ENCODE assay signal across 20 cellular contexts in genomic region chr1:2284932-2285331, GRCh38. TPM values are rescaled to one million over a fixed set of nuclear protein-coding genes. Genes with fewer than 3 reads are reported as not detected.
A peak's percentile ranks its signal among the peaks of the same experiment; 100 is the strongest.
DNase-seq lines count a peak whose midpoint lies in the region; ATAC-seq and TF ChIP-seq lines count a peak whose summit lies in the region.
"Had no signal": no experiment of that assay in that cellular context is flagged by ENCODE, and none has a peak within 500 bp of the region (broad histone marks: within the 10 kb centered on the region; RNA-seq: fewer than 3 reads in every experiment).

No MANE protein-coding gene starts in this region.

- DNase-seq in heart left ventricle (peak in 3 of 5 donors; percentile 9 to 26 (median 26)), left cardiac atrium (no peak), left ventricle myocardium superior (peak; percentile 10), upper lobe of right lung (no peak), COR-L47 (lab: John Stamatoyannopoulos, UW) (no peak), ecto neural progenitor cell (ENCODE audit: low spot score) (no peak), middle frontal gyrus (ENCODE audit: extremely low spot score, low spot score) (no peak)
- DNase-seq in naive thymus-derived CD4-positive, alpha-beta T cell: no peak
- DNase-seq: activated CD4-positive, alpha-beta memory T cell treated with anti-CD3 and anti-CD28 coated beads, Interleukin-2, amount 10 ng/mL, durations not matched to agents 7 days and 5 days; activated gamma-delta T cell treated with Interleukin-2 at 50 U/mL for 16 hours; activated T-cell treated with anti-CD3 and anti-CD28 coated beads, Interleukin-2, amount 50 U/mL, for 1 hour; hypothalamus; mammary epithelial cell; naive B cell; NCI-H510A treated with DMSO at 0.1 percent for 48 hours; ovary; T1000 had no signal

- H3K27me3 Mint-ChIP-seq in naive thymus-derived CD4-positive, alpha-beta T cell: no peaks in the 10 kb centered on the region
- H3K27me3 Mint-ChIP-seq: activated CD4-positive, alpha-beta memory T cell treated with anti-CD3 and anti-CD28 coated beads, Interleukin-2, amount 10 ng/mL, durations not matched to agents 7 days and 5 days; naive B cell had no signal

- peaks cover 12 to 60% (median 30%) of the 10 kb centered on the region in 7 donors for H3K4me1 Mint-ChIP-seq in naive thymus-derived CD4-positive, alpha-beta T cell

- TF ChIP-seq CTCF in heart left ventricle (IDR thresholded peaks at IDR 0.05) (no peak), upper lobe of right lung (IDR thresholded peaks at IDR 0.05) (no peak)

- no peaks in the 10 kb centered on the region for H3K9me3 ChIP-seq in heart left ventricle
- H3K9me3 ChIP-seq in naive thymus-derived CD4-positive, alpha-beta T cell (ENCODE audit: control insufficient read depth in 2 of 3, low read length in 3 of 3): no peaks in the 10 kb centered on the region
- H3K9me3 ChIP-seq in upper lobe of right lung: no peaks in the 10 kb centered on the region
- H3K9me3 ChIP-seq: adrenal gland, breast epithelium, ovary had no signal

- no peak overlapping the region for H3K4me3 ChIP-seq in heart left ventricle
- H3K4me3 ChIP-seq in naive thymus-derived CD4-positive, alpha-beta T cell (ENCODE audit: low read length): no peak overlapping the region
- no peak overlapping the region for H3K4me3 ChIP-seq in upper lobe of right lung
- H3K4me3 ChIP-seq: adrenal gland, breast epithelium, ovary had no signal

- intact Hi-C loops in heart left ventricle (cut with DNase I) (no loop called here), left cardiac atrium (cut with DNase I) (no loop called here), left ventricle myocardium superior (cut with micrococcal nuclease) (no loop called here), upper lobe of right lung (cut with DNase I) (no loop called here)
- intact Hi-C loops in naive thymus-derived CD4-positive, alpha-beta T cell (cut with micrococcal nuclease): no loop called here

- 81 to 92% (median 89%) methylated on average over 9 of the region's 9 CpGs for WGBS in heart left ventricle, 4 donors

- no peak overlapping the region for H3K27ac ChIP-seq in heart left ventricle
- no peak overlapping the region for H3K27ac ChIP-seq in naive thymus-derived CD4-positive, alpha-beta T cell (ENCODE audit: low read depth, low read length)
- H3K27ac ChIP-seq in upper lobe of right lung: peak overlapping the region; percentile 51
- H3K27ac ChIP-seq: ovary had no signal

- no peak for TF ChIP-seq POLR2A in heart left ventricle (IDR thresholded peaks at IDR 0.05)

- H3K4me3 Mint-ChIP-seq in naive thymus-derived CD4-positive, alpha-beta T cell: no peak overlapping the region
- H3K4me3 Mint-ChIP-seq: activated CD4-positive, alpha-beta memory T cell treated with anti-CD3 and anti-CD28 coated beads, Interleukin-2, amount 10 ng/mL, durations not matched to agents 7 days and 5 days; dendritic cell treated with granulocyte-macrophage colony-stimulating factor and Interleukin-4, amounts not matched to agents 40 ng/mL and 50 ng/mL, for 4 days had no signal

- H3K27ac Mint-ChIP-seq in naive thymus-derived CD4-positive, alpha-beta T cell: peak overlapping the region in 5 of 9 donors; percentile 17 to 76 (median 57)
- H3K27ac Mint-ChIP-seq: activated CD4-positive, alpha-beta memory T cell treated with anti-CD3 and anti-CD28 coated beads, Interleukin-2, amount 10 ng/mL, durations not matched to agents 7 days and 5 days; dendritic cell treated with granulocyte-macrophage colony-stimulating factor and Interleukin-4, amounts not matched to agents 40 ng/mL and 50 ng/mL, for 4 days had no signal

- H3K36me3 ChIP-seq in heart left ventricle (peaks cover 0 to 6% (median 0%) of the 10 kb centered on the region in 9 donors), upper lobe of right lung (no peaks in the 10 kb centered on the region)
- H3K36me3 ChIP-seq in naive thymus-derived CD4-positive, alpha-beta T cell (ENCODE audit: control insufficient read depth in 2 of 3, insufficient read depth in 3 of 3, low read length in 3 of 3): peaks cover 0 to 7% (median 0%) of the 10 kb centered on the region in 3 experiments
- H3K36me3 ChIP-seq: adrenal gland, breast epithelium, ovary had no signal

- CTCF ChIA-PET in naive thymus-derived CD4-positive, alpha-beta T cell (lab: Charles Lee): no interaction called here

- H3K36me3 Mint-ChIP-seq in naive thymus-derived CD4-positive, alpha-beta T cell: peaks cover 0 to 4% (median 3%) of the 10 kb centered on the region in 5 donors
- H3K36me3 Mint-ChIP-seq: naive B cell had no signal

- no peaks in the 10 kb centered on the region for H3K9me3 Mint-ChIP-seq in naive thymus-derived CD4-positive, alpha-beta T cell
- H3K9me3 Mint-ChIP-seq: dendritic cell treated with granulocyte-macrophage colony-stimulating factor and Interleukin-4, amounts not matched to agents 40 ng/mL and 50 ng/mL, for 4 days; naive B cell had no signal

- POLR2A ChIA-PET in naive thymus-derived CD4-positive, alpha-beta T cell (lab: Charles Lee): no interaction called here

- H3K4me1 ChIP-seq in heart left ventricle (peaks cover 8 to 65% (median 39%) of the 10 kb centered on the region in 12 donors), upper lobe of right lung (peaks cover 36% of the 10 kb centered on the region)
- H3K4me1 ChIP-seq in naive thymus-derived CD4-positive, alpha-beta T cell (ENCODE audit: control insufficient read depth in 2 of 2, insufficient read depth in 2 of 2, low read length in 2 of 2): peaks cover 18 to 43% of the 10 kb centered on the region in 2 donors

- ATAC-seq in heart left ventricle (peak in 1 of 4 donors; percentile 27), left cardiac atrium (no peak), left ventricle myocardium superior (no peak), upper lobe of right lung (no peak)
- ATAC-seq in naive thymus-derived CD4-positive, alpha-beta T cell: no peak

- H3K27me3 ChIP-seq in heart left ventricle (no peaks in the 10 kb centered on the region), upper lobe of right lung (no peaks in the 10 kb centered on the region)
- H3K27me3 ChIP-seq in naive thymus-derived CD4-positive, alpha-beta T cell (ENCODE audit: control insufficient read depth in 2 of 2, insufficient read depth in 2 of 2, low read length in 2 of 2): no peaks in the 10 kb centered on the region
- H3K27me3 ChIP-seq: adrenal gland, breast epithelium, ovary had no signal

RNA-seq across cellular contexts. Expression of gene SKI, which starts 56.8 kb away (rescaled TPM):
- total RNA-seq in heart left ventricle (10 to 100 TPM; 28.8 to 52.7 (median 41.3) TPM), left cardiac atrium (10 to 100 TPM; 47.1 to 66.9 TPM), left ventricle myocardium superior (35.3 TPM), upper lobe of right lung (89.6 TPM)
- 10 to 100 TPM; 16.9 to 28.7 TPM for polyA plus RNA-seq in heart left ventricle
- total RNA-seq in naive thymus-derived CD4-positive, alpha-beta T cell: 100 to 1,000 TPM in 2 of 5 experiments, 10 to 100 TPM in 3; 63.4 to 278 (median 97.9) TPM
- under 1 TPM; 0.61 to 0.92 TPM for polyA plus RNA-seq in naive thymus-derived CD4-positive, alpha-beta T cell

Comparison
In these comparisons a context has a peak if more than half of its experiments do, and no peak if none do; other contexts are left out.
1. DNase-seq: peak in heart left ventricle (3 of 5) and left ventricle myocardium superior (single experiment); none in left cardiac atrium (single experiment), naive thymus-derived CD4-positive, alpha-beta T cell (0 of 9), upper lobe of right lung (single experiment), COR-L47 (single experiment), ecto neural progenitor cell (single experiment) and middle frontal gyrus (single experiment).